Comparison of ENCODE assay signal across 8 cellular contexts in genomic region chr17:43212641-43213490, GRCh38. TPM values are rescaled to one million over a fixed set of nuclear protein-coding genes. Genes with fewer than 3 reads are reported as not detected.
DNase-seq lines count a peak whose midpoint lies in the region; ATAC-seq and TF ChIP-seq lines count a peak whose summit lies in the region.

No MANE protein-coding gene starts in this region.

- no peaks in the 10 kb centered on the region for H3K36me3 ChIP-seq in ES-I3 (ENCODE audit: insufficient read depth, low read length)
- peaks cover 50% of the 10 kb centered on the region for H3K36me3 ChIP-seq in endodermal cell (ENCODE audit: control insufficient read depth, insufficient read depth, low read length)
- no peaks in the 10 kb centered on the region for H3K36me3 ChIP-seq in ovary

- H3K9me3 Mint-ChIP-seq in endodermal cell = no peaks in the 10 kb centered on the region

- DNase-seq in NOMO-1 treated with dmso at 0.1 percent for 144 hours (lab: John Stamatoyannopoulos, UW; ENCODE audit: unreplicated experiment) = peak; percentile 13
- no peak for DNase-seq in endodermal cell
- no peak for DNase-seq in ovary
- DNase-seq in NCI-H2196 (lab: John Stamatoyannopoulos, UW; ENCODE audit: unreplicated experiment) = no peak
- no peak for DNase-seq in germinal center (ENCODE audit: low spot score)
- DNase-seq in retina = no peak

- H3K4me3 ChIP-seq in endodermal cell (ENCODE audit: low read length) (peak overlapping the region; percentile 81), ovary (peak overlapping the region; percentile 54)

- intact Hi-C loops in ovary (cut with DNase I) = loop anchor here in 1 of 4 donors (10.0 kb wide), 2 partner anchors 78 to 188 kb away; partner anchors contain the start of genes RND2 and VAT1

- no peak for TF ChIP-seq POLR2A in ovary (IDR thresholded peaks at IDR 0.05)

- ATAC-seq in HG02763 (IDR thresholded peaks at IDR 0.05; ENCODE audit: unreplicated experiment) = no peak

- H3K27me3 ChIP-seq in endodermal cell (ENCODE audit: control insufficient read depth, insufficient read depth, low read length, poor library complexity, severe bottlenecking) (no peaks in the 10 kb centered on the region), ovary (no peaks in the 10 kb centered on the region)

- no peak for TF ChIP-seq EP300 in ovary (IDR thresholded peaks at IDR 0.05)

- H3K4me1 Mint-ChIP-seq in endodermal cell = peaks cover 21% of the 10 kb centered on the region

- TF ChIP-seq CTCF in endodermal cell (conservative IDR thresholded peaks at IDR 0.05) = no peak
- no peak for TF ChIP-seq CTCF in ovary (IDR thresholded peaks at IDR 0.05)

- H3K27me3 Mint-ChIP-seq in endodermal cell (ENCODE audit: insufficient read depth) = no peaks in the 10 kb centered on the region

- peak overlapping the region; percentile 81 for H3K4me3 Mint-ChIP-seq in endodermal cell

- H3K4me1 ChIP-seq in ES-I3 (ENCODE audit: insufficient read depth, low read length) (peaks cover 11% of the 10 kb centered on the region), endodermal cell (ENCODE audit: control insufficient read depth, insufficient read depth, low read length) (peaks cover 8% of the 10 kb centered on the region), ovary (ENCODE audit: insufficient read depth) (peaks cover 5% of the 10 kb centered on the region)

- peak overlapping the region; percentile 86 for H3K9ac ChIP-seq in ES-I3 (ENCODE audit: low read depth, low read length)
- H3K9ac ChIP-seq in endodermal cell (ENCODE audit: extremely low read depth, low read length, poor library complexity, severe bottlenecking) = peak overlapping the region; percentile 76

- peaks cover 53% of the 10 kb centered on the region for H3K36me3 Mint-ChIP-seq in endodermal cell (ENCODE audit: low read depth)

- WGBS in endodermal cell (ENCODE audit: insufficient coverage in 1 of 2, insufficient read length in 1 of 2), 2 experiments = 82 to 91% methylated on average over 7 of the region's 7 CpGs
- WGBS in ovary, 3 donors = 40 to 55% (median 44%) methylated on average over 7 of the region's 7 CpGs

- peak overlapping the region; percentile 96 for H3K27ac Mint-ChIP-seq in endodermal cell

- no peaks in the 10 kb centered on the region for H3K9me3 ChIP-seq in ES-I3 (ENCODE audit: control insufficient read depth, insufficient read depth, low read length)
- H3K9me3 ChIP-seq in endodermal cell (ENCODE audit: control insufficient read depth, low read length) = no peaks in the 10 kb centered on the region
- H3K9me3 ChIP-seq in ovary = no peaks in the 10 kb centered on the region

- H3K27ac ChIP-seq in endodermal cell (ENCODE audit: low read depth, low read length) (no peak overlapping the region), ovary (peak overlapping the region in 1 of 2 donors; percentile 72)

RNA-seq across cellular contexts. Expression of gene TMEM106A, which starts 1.2 kb away (rescaled TPM):
- total RNA-seq in endodermal cell (10 to 100 TPM; 11.2 to 11.3 TPM), ovary (10 to 100 TPM in 5 of 7 donors, 1 to 10 TPM in 2; 1.5 to 23.4 (median 15.0) TPM)
- polyA plus RNA-seq in endodermal cell (2013, experiment 1 of 2) = 3.5 TPM
- polyA plus RNA-seq in endodermal cell (2013, experiment 2 of 2) = 4.3 TPM
- 10 to 100 TPM in 1 of 2 donors, 1 to 10 TPM in 1; 5.6 to 11.4 TPM for polyA plus RNA-seq in ovary

RNA-seq across cellular contexts. Expression of gene CCDC200, which starts 15.6 kb away (rescaled TPM):
- total RNA-seq in endodermal cell (not detected), ovary (under 1 TPM in 4 of 7 donors, not detected in 3; 0.27 to 0.57 (median 0.34) TPM)
- not detected for polyA plus RNA-seq in endodermal cell (2013, experiment 1 of 2)
- not detected for polyA plus RNA-seq in endodermal cell (2013, experiment 2 of 2)
- polyA plus RNA-seq in ovary = under 1 TPM in 1 of 2 donors, not detected in 1; 0.12 TPM

RNA-seq across cellular contexts. Expression of gene RNU2-1, which starts 20.9 kb away (rescaled TPM):
- 1,000 to 10,000 TPM; 5,418 to 7,320 TPM for total RNA-seq in endodermal cell
- polyA plus RNA-seq in endodermal cell (2013, experiment 1 of 2) = not detected
- not detected for polyA plus RNA-seq in endodermal cell (2013, experiment 2 of 2)
- over 10,000 TPM in 1 of 7 donors, 1,000 to 10,000 TPM in 4, not detected in 2; 2,710 to 10,212 (median 7,317) TPM for total RNA-seq in ovary
- not detected for polyA plus RNA-seq in ovary

RNA-seq across cellular contexts. Expression of gene NBR1, which starts 41.9 kb away (rescaled TPM):
- total RNA-seq in endodermal cell (10 to 100 TPM; 53.2 to 55.7 TPM), ovary (10 to 100 TPM; 58.2 to 89.1 (median 78.6) TPM)
- polyA plus RNA-seq in endodermal cell (2013, experiment 1 of 2) = 61.0 TPM
- polyA plus RNA-seq in endodermal cell (2013, experiment 2 of 2) = 60.5 TPM
- 100 to 1,000 TPM in 1 of 2 donors, 10 to 100 TPM in 1; 60.3 to 124 TPM for polyA plus RNA-seq in ovary
